Comparison of ENCODE assay signal across 12 cellular contexts in genomic region chr5:80070338-80071056, GRCh38. TPM values are rescaled to one million over a fixed set of nuclear protein-coding genes. Genes with fewer than 3 reads are reported as not detected.
DNase-seq lines count a peak whose midpoint lies in the region; ATAC-seq and TF ChIP-seq lines count a peak whose summit lies in the region.
"Had no signal": no experiment of that assay in that cellular context is flagged by ENCODE, and none has a peak within 500 bp of the region (broad histone marks: within the 10 kb centered on the region; RNA-seq: fewer than 3 reads in every experiment).

No MANE protein-coding gene starts in this region.

- no peak for TF ChIP-seq CTCF in brain microvascular endothelial cell (IDR thresholded peaks at IDR 0.05; ENCODE audit: low read depth, low read length, missing control alignments)

- POLR2A ChIA-PET in activated CD4-positive, alpha-beta T cell treated with anti-CD3 and anti-CD28 coated beads, Interleukin-2, amount 10 ng/mL, durations not matched to agents 7 days and 5 days (lab: Charles Lee): interaction anchor here (1.0 kb wide), 1 partner anchor 80 kb away, joined by 3 read pairs; no protein-coding TSS in a partner anchor

- no peaks in the 10 kb centered on the region for H3K36me3 ChIP-seq in brain microvascular endothelial cell (replicated peaks)

- H3K27me3 ChIP-seq in brain microvascular endothelial cell (replicated peaks): no peaks in the 10 kb centered on the region

- H3K27ac ChIP-seq in brain microvascular endothelial cell: no peak overlapping the region
- H3K27ac ChIP-seq: KMS-11 had no signal

- H3K4me3 ChIP-seq in brain microvascular endothelial cell (ENCODE audit: low read depth, low read length): no peak overlapping the region

- peak overlapping the region; percentile 7 for H3K27ac Mint-ChIP-seq in activated CD4-positive, alpha-beta T cell treated with anti-CD3 and anti-CD28 coated beads, Interleukin-2, amount 10 ng/mL, durations not matched to agents 7 days and 5 days
- peak overlapping the region; percentile 34 for H3K27ac Mint-ChIP-seq in T-helper 17 cell
- peak overlapping the region; percentile 50 for H3K27ac Mint-ChIP-seq in stimulated activated effector memory CD8-positive, alpha-beta T cell treated with anti-CD3 and anti-CD28 coated beads, Interleukin-12 subunit alpha, Interleukin-12 subunit beta, amount 100 ng/mL, for 72 hours

- no peaks in the 10 kb centered on the region for H3K9me3 Mint-ChIP-seq in activated CD4-positive, alpha-beta T cell treated with anti-CD3 and anti-CD28 coated beads, Interleukin-2, amount 10 ng/mL, durations not matched to agents 7 days and 5 days
- H3K9me3 Mint-ChIP-seq in stimulated activated effector memory CD8-positive, alpha-beta T cell treated with anti-CD3 and anti-CD28 coated beads, Interleukin-12 subunit alpha, Interleukin-12 subunit beta, amount 100 ng/mL, for 72 hours: no peaks in the 10 kb centered on the region

- H3K4me1 Mint-ChIP-seq in activated CD4-positive, alpha-beta T cell treated with anti-CD3 and anti-CD28 coated beads, Interleukin-2, amount 10 ng/mL, durations not matched to agents 7 days and 5 days: peaks cover 18% of the 10 kb centered on the region
- peaks cover 7% of the 10 kb centered on the region for H3K4me1 Mint-ChIP-seq in T-helper 17 cell
- H3K4me1 Mint-ChIP-seq in stimulated activated effector memory CD8-positive, alpha-beta T cell treated with anti-CD3 and anti-CD28 coated beads, Interleukin-12 subunit alpha, Interleukin-12 subunit beta, amount 100 ng/mL, for 72 hours: peaks cover 12% of the 10 kb centered on the region

- no peaks in the 10 kb centered on the region for H3K27me3 Mint-ChIP-seq in activated CD4-positive, alpha-beta T cell treated with anti-CD3 and anti-CD28 coated beads, Interleukin-2, amount 10 ng/mL, durations not matched to agents 7 days and 5 days
- no peaks in the 10 kb centered on the region for H3K27me3 Mint-ChIP-seq in T-helper 17 cell

- in situ Hi-C loops in brain microvascular endothelial cell (cut with HindIII; ENCODE audit: low pct_ligation_motif_present, low sequenced_read_pairs): no loop called here

- no peak for DNase-seq in activated CD4-positive, alpha-beta T cell treated with anti-CD3 and anti-CD28 coated beads, Interleukin-2, amount 10 ng/mL, durations not matched to agents 7 days and 5 days
- DNase-seq in activated CD4-positive, alpha-beta T cell treated with anti-CD3 and anti-CD28 coated beads, Interleukin-2, amount 50 U/mL, for 48 hours: no peak
- DNase-seq in T-helper 17 cell (no peak), brain microvascular endothelial cell (no peak), COR-L47 (lab: John Stamatoyannopoulos, UW) (no peak), germinal center (ENCODE audit: low spot score) (no peak)
- DNase-seq in stimulated activated effector memory CD8-positive, alpha-beta T cell treated with anti-CD3 and anti-CD28 coated beads, Interleukin-12 subunit alpha, Interleukin-12 subunit beta, amount 100 ng/mL, for 72 hours (ENCODE audit: low spot score in 2 of 2): no peak
- DNase-seq: 8988T; activated CD8-positive, alpha-beta memory T cell treated with anti-CD3 and anti-CD28 coated beads for 24 hours; stimulated activated CD4-positive, alpha-beta T cell treated with anti-CD3 and anti-CD28 coated beads, Interleukin-2, amount 100 ng/mL, for 24 hours had no signal

- no peaks in the 10 kb centered on the region for H3K36me3 Mint-ChIP-seq in activated CD4-positive, alpha-beta T cell treated with anti-CD3 and anti-CD28 coated beads, Interleukin-2, amount 10 ng/mL, durations not matched to agents 7 days and 5 days (ENCODE audit: low read depth)
- H3K36me3 Mint-ChIP-seq in T-helper 17 cell (ENCODE audit: low read depth): peaks cover 15% of the 10 kb centered on the region
- no peaks in the 10 kb centered on the region for H3K36me3 Mint-ChIP-seq in stimulated activated effector memory CD8-positive, alpha-beta T cell treated with anti-CD3 and anti-CD28 coated beads, Interleukin-12 subunit alpha, Interleukin-12 subunit beta, amount 100 ng/mL, for 72 hours

- no peaks in the 10 kb centered on the region for H3K9me3 ChIP-seq in T-helper 17 cell (ENCODE audit: control insufficient read depth, low read length, poor library complexity, severe bottlenecking)

- CTCF ChIA-PET in activated CD4-positive, alpha-beta T cell treated with anti-CD3 and anti-CD28 coated beads, Interleukin-2, amount 10 ng/mL, durations not matched to agents 7 days and 5 days (lab: Charles Lee): interaction anchor here (1.6 kb wide), 1 partner anchor 13 kb away, joined by 5 read pairs; no protein-coding TSS in a partner anchor

- ATAC-seq in HG02938 (IDR thresholded peaks at IDR 0.05; ENCODE audit: unreplicated experiment) (peak; percentile 70), T-helper 17 cell (no peak)
- ATAC-seq in stimulated activated effector memory CD8-positive, alpha-beta T cell treated with anti-CD3 and anti-CD28 coated beads, Interleukin-12 subunit alpha, Interleukin-12 subunit beta, amount 100 ng/mL, for 72 hours: peak; percentile 19

- H3K4me3 Mint-ChIP-seq in activated CD4-positive, alpha-beta T cell treated with anti-CD3 and anti-CD28 coated beads, Interleukin-2, amount 10 ng/mL, durations not matched to agents 7 days and 5 days: no peak overlapping the region
- H3K4me3 Mint-ChIP-seq in T-helper 17 cell: no peak overlapping the region
- H3K4me3 Mint-ChIP-seq in stimulated activated effector memory CD8-positive, alpha-beta T cell treated with anti-CD3 and anti-CD28 coated beads, Interleukin-12 subunit alpha, Interleukin-12 subunit beta, amount 100 ng/mL, for 72 hours: no peak overlapping the region

RNA-seq across cellular contexts. Expression of gene THBS4, which starts 35.3 kb away (rescaled TPM):
- total RNA-seq in activated CD4-positive, alpha-beta T cell treated with anti-CD3 and anti-CD28 coated beads, Interleukin-2, amount 10 ng/mL, durations not matched to agents 7 days and 5 days: under 1 TPM; 0.64 to 0.85 TPM
- total RNA-seq in T-helper 17 cell: under 1 TPM; 0.21 to 0.94 TPM
